1 cellular context compared by ENCODE assay signal in the genomic region with DNA sequence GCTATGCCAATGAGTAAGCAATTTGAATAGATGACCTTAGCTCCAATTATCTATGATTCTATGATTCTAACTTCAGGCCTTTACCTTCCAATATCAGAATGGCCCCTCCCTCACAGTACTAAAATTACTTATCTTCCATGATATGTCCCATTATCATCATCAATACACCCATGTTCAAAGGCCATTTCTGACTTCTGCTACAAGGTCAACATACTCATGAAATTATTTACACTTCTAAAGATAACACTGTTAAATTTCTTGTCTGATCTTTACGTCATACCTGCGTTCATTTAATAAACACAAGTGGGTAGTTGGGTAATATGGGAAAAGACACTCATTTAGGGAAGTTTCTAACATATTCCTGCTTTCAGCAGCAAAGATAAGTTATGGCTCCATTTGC.
TF ChIP-seq lines count a peak whose summit lies in the region.

No MANE protein-coding gene starts in this region.

TF ChIP-seq in HepG2, 621 proteins besides CTCF, POLR2A, EP300 and RAD21 (continued from another document):
- TF ChIP-seq ETV6 (CRISPR knock-in tag; conservative IDR thresholded peaks at IDR 0.05) (no peak), ZFP90 (CRISPR knock-in tag; IDR thresholded peaks at IDR 0.05; ENCODE audit: borderline replicate concordance) (no peak), RFX1 (IDR thresholded peaks at IDR 0.05) (no peak), ZNF839 (CRISPR knock-in tag; IDR thresholded peaks at IDR 0.05; ENCODE audit: borderline replicate concordance) (no peak), JDP2 (CRISPR knock-in tag; IDR thresholded peaks at IDR 0.05; ENCODE audit: borderline replicate concordance) (no peak), PTBP1 (IDR thresholded peaks at IDR 0.05; ENCODE audit: low read depth, low read length, poor library complexity, severe bottlenecking) (no peak), ZSCAN30 (CRISPR knock-in tag; IDR thresholded peaks at IDR 0.05) (no peak), ZNF124 (CRISPR knock-in tag; IDR thresholded peaks at IDR 0.05) (no peak), GATAD2A (CRISPR knock-in tag; IDR thresholded peaks at IDR 0.05) (no peak), ZNF180 (CRISPR knock-in tag; IDR thresholded peaks at IDR 0.05; ENCODE audit: borderline replicate concordance, low read depth) (no peak), ZFP1 (CRISPR knock-in tag; IDR thresholded peaks at IDR 0.05) (no peak), ZNF883 (CRISPR knock-in tag; IDR thresholded peaks at IDR 0.05; ENCODE audit: not compliant biosample characterization) (no peak)
- TF ChIP-seq, protein P1, sequence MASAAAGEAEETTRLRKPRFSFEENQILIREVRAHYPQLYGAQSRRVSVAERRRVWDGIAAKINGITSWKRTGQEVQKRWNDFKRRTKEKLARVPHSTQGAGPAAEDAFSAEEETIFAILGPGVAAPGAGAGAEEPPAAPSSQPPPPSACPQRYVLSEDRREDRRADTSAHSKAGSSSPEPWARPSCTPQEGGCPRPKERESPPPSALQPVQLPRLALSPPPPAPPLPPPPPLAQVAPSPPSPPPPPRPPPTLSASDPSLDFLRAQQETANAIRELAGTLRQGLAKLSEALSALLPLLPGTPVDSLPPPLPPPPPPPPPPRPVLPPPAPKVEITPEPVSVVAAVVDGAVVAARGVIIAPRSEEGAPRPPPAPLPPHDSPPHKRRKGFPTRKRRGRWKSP (CRISPR knock-in tag; IDR thresholded peaks at IDR 0.05): no peak
- TF ChIP-seq, protein P2, sequence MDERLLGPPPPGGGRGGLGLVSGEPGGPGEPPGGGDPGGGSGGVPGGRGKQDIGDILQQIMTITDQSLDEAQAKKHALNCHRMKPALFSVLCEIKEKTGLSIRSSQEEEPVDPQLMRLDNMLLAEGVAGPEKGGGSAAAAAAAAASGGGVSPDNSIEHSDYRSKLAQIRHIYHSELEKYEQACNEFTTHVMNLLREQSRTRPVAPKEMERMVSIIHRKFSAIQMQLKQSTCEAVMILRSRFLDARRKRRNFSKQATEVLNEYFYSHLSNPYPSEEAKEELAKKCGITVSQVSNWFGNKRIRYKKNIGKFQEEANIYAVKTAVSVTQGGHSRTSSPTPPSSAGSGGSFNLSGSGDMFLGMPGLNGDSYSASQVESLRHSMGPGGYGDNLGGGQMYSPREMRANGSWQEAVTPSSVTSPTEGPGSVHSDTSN (CRISPR knock-in tag; IDR thresholded peaks at IDR 0.05): no peak
